In genomic region chr19:13026478-13026999, GRCh38 we compare ENCODE assay signal across 9 cellular contexts. TPM values are rescaled to one million over a fixed set of nuclear protein-coding genes. Genes with fewer than 3 reads are reported as not detected.
DNase-seq lines count a peak whose midpoint lies in the region; ATAC-seq and TF ChIP-seq lines count a peak whose summit lies in the region.
"Had no signal": no experiment of that assay in that cellular context is flagged by ENCODE, and none has a peak within 500 bp of the region (broad histone marks: within the 10 kb centered on the region; RNA-seq: fewer than 3 reads in every experiment).

No MANE protein-coding gene starts in this region.

- TF ChIP-seq POLR2A in lower leg skin (IDR thresholded peaks at IDR 0.05): no peak

- DNase-seq in HuH-7.5 (ENCODE audit: low spot score) (peak; percentile 82), RWPE2 (ENCODE audit: low spot score) (no peak), foreskin fibroblast (peak; percentile 58 to 70), superior temporal gyrus (ENCODE audit: extremely low spot score) (peak; percentile 79), DMS 273 treated with DMSO at 0.1 percent for 48 hours (lab: John Stamatoyannopoulos, UW) (no peak), lower leg skin (ENCODE audit: low spot score in 2 of 2) (no peak), NCI-H526 treated with DMSO at 0.1 percent for 48 hours (lab: John Stamatoyannopoulos, UW) (no peak), T-cell (no peak)
- DNase-seq: NCI-H524 treated with DMSO at 0.1 percent for 48 hours had no signal

- peaks cover 23 to 31% (median 26%) of the 10 kb centered on the region in 3 donors for H3K4me1 Mint-ChIP-seq in T-cell

- WGBS in lower leg skin, 2 donors: 11 to 16% methylated on average over 9 of the region's 9 CpGs

- no peaks in the 10 kb centered on the region for H3K9me3 Mint-ChIP-seq in T-cell

- peaks cover 22% of the 10 kb centered on the region for H3K36me3 Mint-ChIP-seq in T-cell

- H3K4me3 ChIP-seq in RWPE2 (ENCODE audit: severe bottlenecking): peak overlapping the region; percentile 28
- H3K4me3 ChIP-seq in foreskin fibroblast (ENCODE audit: low read depth in 1 of 2, low read length in 2 of 2): peak overlapping the region; percentile 67 to 90
- H3K4me3 ChIP-seq in lower leg skin (ENCODE audit: low read depth, poor library complexity, severe bottlenecking): no peak overlapping the region

- H3K27me3 ChIP-seq in RWPE2 (ENCODE audit: insufficient read depth, poor library complexity, severe bottlenecking): no peaks in the 10 kb centered on the region

- no peak for ATAC-seq in RWPE2 (ENCODE audit: low read depth)
- ATAC-seq in T-cell (replicated peaks in 1 of 4): no peak

- peaks cover 32 to 43% of the 10 kb centered on the region in 2 donors for H3K27me3 Mint-ChIP-seq in T-cell

- H3K36me3 ChIP-seq in RWPE2 (ENCODE audit: low read depth): peaks cover 24% of the 10 kb centered on the region

- POLR2A ChIA-PET in T-cell (lab: Charles Lee): no interaction called here

- no peak overlapping the region for H3K4me3 Mint-ChIP-seq in T-cell

- intact Hi-C loops in lower leg skin (cut with DNase I; ENCODE audit: low total_unique reads): no loop called here

- peaks cover 21% of the 10 kb centered on the region for H3K4me1 ChIP-seq in RWPE2 (ENCODE audit: insufficient read depth, poor library complexity, severe bottlenecking)

- TF ChIP-seq CTCF in RWPE2 (IDR thresholded peaks at IDR 0.05; ENCODE audit: poor library complexity, severe bottlenecking): no peak
- no peak for TF ChIP-seq CTCF in foreskin fibroblast (IDR thresholded peaks at IDR 0.05; ENCODE audit: low read depth, low read length)
- TF ChIP-seq CTCF in lower leg skin (IDR thresholded peaks at IDR 0.05): no peak

- CTCF ChIA-PET in T-cell (lab: Charles Lee): no interaction called here

- no peaks in the 10 kb centered on the region for H3K9me3 ChIP-seq in RWPE2 (ENCODE audit: severe bottlenecking)

- no peak overlapping the region for H3K27ac Mint-ChIP-seq in T-cell

- H3K27ac ChIP-seq in RWPE2 (ENCODE audit: poor library complexity, severe bottlenecking): peak overlapping the region; percentile 84

RNA-seq across cellular contexts. Expression of gene NFIX, which starts 31.3 kb away (rescaled TPM):
- 100 to 1,000 TPM; 119 to 177 (median 136) TPM for total RNA-seq in lower leg skin
- 1 to 10 TPM; 3.9 to 6.6 (median 6.3) TPM for total RNA-seq in T-cell

RNA-seq across cellular contexts. Expression of gene DAND5, which starts 57.2 kb away (rescaled TPM):
- total RNA-seq in lower leg skin: under 1 TPM in 1 of 4 donors, not detected in 3; 0.32 TPM
- not detected for total RNA-seq in T-cell

Comparison
In these comparisons a context has a peak if more than half of its experiments do, and no peak if none do; other contexts are left out.
1. DNase-seq: peak in HuH-7.5 (single experiment), foreskin fibroblast (2 of 2) and superior temporal gyrus (single experiment); none in RWPE2 (single experiment), DMS 273 treated with DMSO at 0.1 percent for 48 hours (single experiment), lower leg skin (0 of 2), NCI-H526 treated with DMSO at 0.1 percent for 48 hours (single experiment) and T-cell (0 of 34).
2. RNA of gene NFIX, which starts 31.3 kb away (total RNA-seq): 119 to 177 TPM in lower leg skin; 3.9 to 6.6 TPM in T-cell; every median in the first group is over 10 times any median in the second.